Comparison of ENCODE assay signal across 7 cellular contexts in the genomic region with DNA sequence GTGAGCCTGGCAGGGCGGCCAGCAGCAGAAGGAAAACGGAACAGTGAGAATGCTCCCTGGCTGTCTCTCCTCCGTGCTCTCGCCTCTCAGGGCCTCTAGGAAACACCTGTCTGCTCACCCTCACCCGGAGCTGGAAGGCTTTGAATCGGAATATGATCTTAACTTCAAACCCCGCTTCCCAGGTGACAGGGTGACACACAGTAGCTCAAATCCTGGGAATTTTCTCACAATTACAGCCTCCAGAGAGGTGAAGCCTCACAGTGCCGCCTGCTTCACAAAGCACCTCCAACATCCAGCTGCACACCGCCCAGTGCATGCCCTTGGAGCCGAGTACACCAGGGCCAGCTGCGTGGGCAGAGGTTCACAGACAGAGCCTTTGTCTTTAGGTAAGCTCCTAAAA.
"Had no signal": no experiment of that assay in that cellular context is flagged by ENCODE, and none has a peak within 500 bp of the region (broad histone marks: within the 10 kb centered on the region; RNA-seq: fewer than 3 reads in every experiment).

No MANE protein-coding gene starts in this region.

- H3K27me3 Mint-ChIP-seq: IgD-negative memory B cell had no signal

- DNase-seq: H7, HFFc6, KBM-7 had no signal

- ATAC-seq: GM23338, HCT116, HepG2 had no signal

- H3K4me1 Mint-ChIP-seq: GM23338 had no signal

- H3K9me3 Mint-ChIP-seq: GM23338, HFFc6, IgD-negative memory B cell had no signal

- H3K27ac Mint-ChIP-seq: GM23338, HFFc6, IgD-negative memory B cell had no signal

- H3K4me3 Mint-ChIP-seq: GM23338, HFFc6, IgD-negative memory B cell had no signal
